Comparison of ENCODE assay signal across 1 cellular context in genomic region chr4:8195841-8196460, GRCh38.
TF ChIP-seq lines count a peak whose summit lies in the region.

No MANE protein-coding gene starts in this region.

TF ChIP-seq in WTC11, 78 proteins besides CTCF, POLR2A, EP300 and RAD21:
- no peak for TF ChIP-seq AFF4 (CRISPR knock-in tag; IDR thresholded peaks at IDR 0.05; ENCODE audit: borderline replicate concordance)
- no peak for TF ChIP-seq ZBTB21 (CRISPR knock-in tag; IDR thresholded peaks at IDR 0.05; ENCODE audit: borderline replicate concordance)
- TF ChIP-seq, protein P1, sequence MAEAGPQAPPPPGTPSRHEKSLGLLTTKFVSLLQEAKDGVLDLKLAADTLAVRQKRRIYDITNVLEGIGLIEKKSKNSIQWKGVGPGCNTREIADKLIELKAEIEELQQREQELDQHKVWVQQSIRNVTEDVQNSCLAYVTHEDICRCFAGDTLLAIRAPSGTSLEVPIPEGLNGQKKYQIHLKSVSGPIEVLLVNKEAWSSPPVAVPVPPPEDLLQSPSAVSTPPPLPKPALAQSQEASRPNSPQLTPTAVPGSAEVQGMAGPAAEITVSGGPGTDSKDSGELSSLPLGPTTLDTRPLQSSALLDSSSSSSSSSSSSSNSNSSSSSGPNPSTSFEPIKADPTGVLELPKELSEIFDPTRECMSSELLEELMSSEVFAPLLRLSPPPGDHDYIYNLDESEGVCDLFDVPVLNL (CRISPR knock-in tag; IDR thresholded peaks at IDR 0.05; ENCODE audit: borderline replicate concordance, low read depth), result no peak
- no peak for TF ChIP-seq ZNF281 (CRISPR knock-in tag; IDR thresholded peaks at IDR 0.05)
- no peak for TF ChIP-seq ZNF232 (CRISPR knock-in tag; IDR thresholded peaks at IDR 0.05)
- TF ChIP-seq ZNF263 (CRISPR knock-in tag; IDR thresholded peaks at IDR 0.05; ENCODE audit: low read depth), result no peak
- no peak for TF ChIP-seq ZNF121 (CRISPR knock-in tag; IDR thresholded peaks at IDR 0.05)
- TF ChIP-seq, protein P2, sequence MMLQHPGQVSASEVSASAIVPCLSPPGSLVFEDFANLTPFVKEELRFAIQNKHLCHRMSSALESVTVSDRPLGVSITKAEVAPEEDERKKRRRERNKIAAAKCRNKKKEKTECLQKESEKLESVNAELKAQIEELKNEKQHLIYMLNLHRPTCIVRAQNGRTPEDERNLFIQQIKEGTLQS (CRISPR knock-in tag; conservative IDR thresholded peaks at IDR 0.05), result no peak
- TF ChIP-seq GTF2I (CRISPR knock-in tag; conservative IDR thresholded peaks at IDR 0.05), result no peak
- TF ChIP-seq, protein P3, sequence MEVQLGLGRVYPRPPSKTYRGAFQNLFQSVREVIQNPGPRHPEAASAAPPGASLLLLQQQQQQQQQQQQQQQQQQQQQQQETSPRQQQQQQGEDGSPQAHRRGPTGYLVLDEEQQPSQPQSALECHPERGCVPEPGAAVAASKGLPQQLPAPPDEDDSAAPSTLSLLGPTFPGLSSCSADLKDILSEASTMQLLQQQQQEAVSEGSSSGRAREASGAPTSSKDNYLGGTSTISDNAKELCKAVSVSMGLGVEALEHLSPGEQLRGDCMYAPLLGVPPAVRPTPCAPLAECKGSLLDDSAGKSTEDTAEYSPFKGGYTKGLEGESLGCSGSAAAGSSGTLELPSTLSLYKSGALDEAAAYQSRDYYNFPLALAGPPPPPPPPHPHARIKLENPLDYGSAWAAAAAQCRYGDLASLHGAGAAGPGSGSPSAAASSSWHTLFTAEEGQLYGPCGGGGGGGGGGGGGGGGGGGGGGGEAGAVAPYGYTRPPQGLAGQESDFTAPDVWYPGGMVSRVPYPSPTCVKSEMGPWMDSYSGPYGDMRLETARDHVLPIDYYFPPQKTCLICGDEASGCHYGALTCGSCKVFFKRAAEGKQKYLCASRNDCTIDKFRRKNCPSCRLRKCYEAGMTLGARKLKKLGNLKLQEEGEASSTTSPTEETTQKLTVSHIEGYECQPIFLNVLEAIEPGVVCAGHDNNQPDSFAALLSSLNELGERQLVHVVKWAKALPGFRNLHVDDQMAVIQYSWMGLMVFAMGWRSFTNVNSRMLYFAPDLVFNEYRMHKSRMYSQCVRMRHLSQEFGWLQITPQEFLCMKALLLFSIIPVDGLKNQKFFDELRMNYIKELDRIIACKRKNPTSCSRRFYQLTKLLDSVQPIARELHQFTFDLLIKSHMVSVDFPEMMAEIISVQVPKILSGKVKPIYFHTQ (CRISPR knock-in tag; IDR thresholded peaks at IDR 0.05), result no peak
- TF ChIP-seq, protein P4, sequence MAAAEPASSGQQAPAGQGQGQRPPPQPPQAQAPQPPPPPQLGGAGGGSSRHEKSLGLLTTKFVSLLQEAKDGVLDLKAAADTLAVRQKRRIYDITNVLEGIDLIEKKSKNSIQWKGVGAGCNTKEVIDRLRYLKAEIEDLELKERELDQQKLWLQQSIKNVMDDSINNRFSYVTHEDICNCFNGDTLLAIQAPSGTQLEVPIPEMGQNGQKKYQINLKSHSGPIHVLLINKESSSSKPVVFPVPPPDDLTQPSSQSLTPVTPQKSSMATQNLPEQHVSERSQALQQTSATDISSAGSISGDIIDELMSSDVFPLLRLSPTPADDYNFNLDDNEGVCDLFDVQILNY (CRISPR knock-in tag; IDR thresholded peaks at IDR 0.05), result no peak
- TF ChIP-seq NR1H2 (CRISPR knock-in tag; IDR thresholded peaks at IDR 0.05), result no peak
- no peak for TF ChIP-seq ELF4 (CRISPR knock-in tag; IDR thresholded peaks at IDR 0.05; ENCODE audit: low read depth)
- TF ChIP-seq CREM (CRISPR knock-in tag; IDR thresholded peaks at IDR 0.05), result no peak
- TF ChIP-seq, protein P5, sequence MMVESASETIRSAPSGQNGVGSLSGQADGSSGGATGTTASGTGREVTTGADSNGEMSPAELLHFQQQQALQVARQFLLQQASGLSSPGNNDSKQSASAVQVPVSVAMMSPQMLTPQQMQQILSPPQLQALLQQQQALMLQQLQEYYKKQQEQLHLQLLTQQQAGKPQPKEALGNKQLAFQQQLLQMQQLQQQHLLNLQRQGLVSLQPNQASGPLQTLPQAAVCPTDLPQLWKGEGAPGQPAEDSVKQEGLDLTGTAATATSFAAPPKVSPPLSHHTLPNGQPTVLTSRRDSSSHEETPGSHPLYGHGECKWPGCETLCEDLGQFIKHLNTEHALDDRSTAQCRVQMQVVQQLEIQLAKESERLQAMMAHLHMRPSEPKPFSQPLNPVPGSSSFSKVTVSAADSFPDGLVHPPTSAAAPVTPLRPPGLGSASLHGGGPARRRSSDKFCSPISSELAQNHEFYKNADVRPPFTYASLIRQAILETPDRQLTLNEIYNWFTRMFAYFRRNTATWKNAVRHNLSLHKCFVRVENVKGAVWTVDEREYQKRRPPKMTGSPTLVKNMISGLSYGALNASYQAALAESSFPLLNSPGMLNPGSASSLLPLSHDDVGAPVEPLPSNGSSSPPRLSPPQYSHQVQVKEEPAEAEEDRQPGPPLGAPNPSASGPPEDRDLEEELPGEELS (CRISPR knock-in tag; IDR thresholded peaks at IDR 0.05), result no peak
